Comparison of ENCODE assay signal across 24 cellular contexts in genomic region chr10:113003032-113003431, GRCh38. TPM values are rescaled to one million over a fixed set of nuclear protein-coding genes. Genes with fewer than 3 reads are reported as not detected.
DNase-seq lines count a peak whose midpoint lies in the region; ATAC-seq and TF ChIP-seq lines count a peak whose summit lies in the region.
"Had no signal": no experiment of that assay in that cellular context is flagged by ENCODE, and none has a peak within 500 bp of the region (broad histone marks: within the 10 kb centered on the region; RNA-seq: fewer than 3 reads in every experiment).

No MANE protein-coding gene starts in this region.

- peaks cover 10% of the 10 kb centered on the region; the same call in 1 of the 2 replicates for H3K4me1 ChIP-seq in H9 (ENCODE audit: insufficient read depth, low read length)

- no peak overlapping the region for H2AK5ac ChIP-seq in H9 (ENCODE audit: insufficient read length, low read length)

- H3K4me3 Mint-ChIP-seq in H9 (no peak overlapping the region), WTC11 (no peak overlapping the region)
- H3K4me3 Mint-ChIP-seq: activated naive CD8-positive, alpha-beta T cell treated with anti-CD3 and anti-CD28 coated beads, Interleukin-2, amount 50 U/mL, for 24 hours; activated T-cell treated with anti-CD3 and anti-CD28 coated beads, Interleukin-2, amount 50 U/mL, for 4 hours; CD4-positive, CD25-positive, alpha-beta regulatory T cell; T-helper 1 cell treated with Interleukin-12 subunit alpha and Interleukin-12 subunit beta and Interleukin-4 antibody, amounts not matched to agents 30 μg/mL and 1 μg/mL, for 36 hours had no signal

- no peak overlapping the region for H3K56ac ChIP-seq in H9 (ENCODE audit: insufficient read length, low read depth, low read length)

- no peak overlapping the region for H3K4me2 ChIP-seq in H9 (ENCODE audit: insufficient read depth, insufficient read length, low read length)
- H3K4me2 ChIP-seq: KMS-11 had no signal

- no peak overlapping the region for H2BK120ac ChIP-seq in H9 (ENCODE audit: low read depth, low read length, poor library complexity, severe bottlenecking)

- WGBS in H9 (ENCODE audit: extremely low coverage, insufficient read length, low lambda C conversion rate) = no CpG with 5 or more reads among the region's 3 CpGs

- H3K9ac ChIP-seq in H9 (ENCODE audit: extremely low read depth, insufficient read length, low read length) = no peak overlapping the region
- H3K9ac ChIP-seq: KMS-11 had no signal

- CTCF ChIA-PET in WTC11 (lab: Charles Lee) = no interaction called here

- TF ChIP-seq CTCF in H9 (conservative IDR thresholded peaks at IDR 0.05) (no peak), WTC11 (IDR thresholded peaks at IDR 0.05) (no peak)

- no peak overlapping the region for H2BK15ac ChIP-seq in H9 (ENCODE audit: low read depth, low read length)

- no peak overlapping the region for H3K4ac ChIP-seq in H9 (ENCODE audit: low read depth, low read length)

- no peak overlapping the region for H4K5ac ChIP-seq in H9 (ENCODE audit: insufficient read length, low read depth, low read length)

- H3K4me3 ChIP-seq in MG63 = no peak overlapping the region
- H3K4me3 ChIP-seq: heart left ventricle, SK-N-MC, spleen had no signal

- no peak overlapping the region for H2BK5ac ChIP-seq in H9 (ENCODE audit: insufficient read length, low read length)

- no peak overlapping the region for H3K27ac ChIP-seq in H9 (ENCODE audit: insufficient read length, low read depth, low read length)
- H3K27ac ChIP-seq: epithelial cell of prostate, heart left ventricle, KMS-11, SK-N-MC, spleen had no signal

- H2AFZ ChIP-seq in H9 (ENCODE audit: low read length) = no peak overlapping the region

- H3K79me2 ChIP-seq in H9 (ENCODE audit: insufficient read depth, low read length) = peaks cover 61% of the 10 kb centered on the region

- H3K23ac ChIP-seq in H9 (ENCODE audit: insufficient read length, low read depth, low read length) = no peak overlapping the region

- H4K20me1 ChIP-seq in H9 (ENCODE audit: control insufficient read depth, insufficient read depth, insufficient read length) = no peaks in the 10 kb centered on the region

- no peak overlapping the region for H2BK20ac ChIP-seq in H9 (ENCODE audit: low read depth, low read length, poor library complexity, severe bottlenecking)

- no peaks in the 10 kb centered on the region for H3K23me2 ChIP-seq in H9 (ENCODE audit: insufficient read length, low read depth, low read length, poor library complexity, severe bottlenecking)

- peaks cover 10 to 45% (median 35%) of the 10 kb centered on the region in 3 experiments; a peak in 6 of 7 replicates for H3K36me3 Mint-ChIP-seq in H9 (ENCODE audit: insufficient read depth in 1 of 3, low read depth in 3 of 3)
- H3K36me3 Mint-ChIP-seq in WTC11 = peaks cover 14% of the 10 kb centered on the region
- H3K36me3 Mint-ChIP-seq: CD4-positive, CD25-positive, alpha-beta regulatory T cell had no signal

- peaks cover 72 to 77% of the 10 kb centered on the region in 2 experiments for H3K4me1 Mint-ChIP-seq in H9
- H3K4me1 Mint-ChIP-seq in WTC11 = peaks cover 78% of the 10 kb centered on the region

- H3K27me3 Mint-ChIP-seq in H9 (ENCODE audit: low read depth) (no peaks in the 10 kb centered on the region), WTC11 (ENCODE audit: low read depth) (no peaks in the 10 kb centered on the region)

- no peak overlapping the region for H4K8ac ChIP-seq in H9 (replicated peaks; ENCODE audit: insufficient read length, low read depth, low read length)

- H3K18ac ChIP-seq in H9 (ENCODE audit: insufficient read length, low read depth, low read length) = no peak overlapping the region

- H3K36me3 ChIP-seq in MG63 = no peaks in the 10 kb centered on the region; the same call in 1 of the 2 replicates
- H3K36me3 ChIP-seq: heart left ventricle had no signal

- H3K79me1 ChIP-seq in H9 (ENCODE audit: insufficient read depth, low read depth, low read length, poor library complexity, severe bottlenecking) = peaks cover 25% of the 10 kb centered on the region

- DNase-seq in H9 (no peak), WTC11 (ENCODE audit: low spot score) (no peak), medulla oblongata (ENCODE audit: extremely low spot score) (peak; percentile 80), putamen (ENCODE audit: low spot score) (peak; percentile 82), MG63 (no peak), DMS 273 (lab: John Stamatoyannopoulos, UW; ENCODE audit: unreplicated experiment) (no peak)
- DNase-seq in activated T-cell treated with anti-CD3 and anti-CD28 coated beads, Interleukin-2, amount 50 U/mL, for 48 hours = no peak
- DNase-seq: activated naive CD8-positive, alpha-beta T cell treated with anti-CD3 and anti-CD28 coated beads, Interleukin-2, amount 50 U/mL, for 24 hours; activated T-cell treated with anti-CD3 and anti-CD28 coated beads, Interleukin-2, amount 50 U/mL, for 4 hours; CD4-positive, CD25-positive, alpha-beta regulatory T cell; effector CD4-positive, alpha-beta T cell; heart left ventricle; mesenchymal stem cell; NCI-H1417; NCI-H2029 treated with DMSO at 0.1 percent for 48 hours; NCI-H82; occipital lobe; retina; spleen; stimulated activated CD4-positive, alpha-beta T cell treated with anti-CD3 and anti-CD28 coated beads, Interleukin-2, amount 100 ng/mL, for 48 hours had no signal

- H3K27me3 ChIP-seq in H9 (ENCODE audit: insufficient read depth, low read length) (no peaks in the 10 kb centered on the region), MG63 (no peaks in the 10 kb centered on the region)
- H3K27me3 ChIP-seq: heart left ventricle, spleen had no signal

- peak overlapping the region; percentile 71 to 78 (median 78); a peak in 4 of 7 replicates for H3K27ac Mint-ChIP-seq in H9
- peak overlapping the region; percentile 42 for H3K27ac Mint-ChIP-seq in WTC11
- H3K27ac Mint-ChIP-seq: activated naive CD8-positive, alpha-beta T cell treated with anti-CD3 and anti-CD28 coated beads, Interleukin-2, amount 50 U/mL, for 24 hours; CD4-positive, CD25-positive, alpha-beta regulatory T cell; T-helper 1 cell treated with Interleukin-12 subunit alpha and Interleukin-12 subunit beta and Interleukin-4 antibody, amounts not matched to agents 30 μg/mL and 1 μg/mL, for 36 hours had no signal

- ATAC-seq in WTC11 = no peak
- ATAC-seq: activated naive CD8-positive, alpha-beta T cell treated with anti-CD3 and anti-CD28 coated beads, Interleukin-2, amount 50 U/mL, for 24 hours; activated T-cell treated with anti-CD3 and anti-CD28 coated beads, Interleukin-2, amount 50 U/mL, for 4 hours; heart left ventricle had no signal

- H3T11ph ChIP-seq in H9 (ENCODE audit: low read length) = no peak overlapping the region

- H3K9me3 Mint-ChIP-seq in H9 = no peaks in the 10 kb centered on the region
- H3K9me3 Mint-ChIP-seq in WTC11 = no peaks in the 10 kb centered on the region
- H3K9me3 Mint-ChIP-seq: activated naive CD8-positive, alpha-beta T cell treated with anti-CD3 and anti-CD28 coated beads, Interleukin-2, amount 50 U/mL, for 24 hours; activated T-cell treated with anti-CD3 and anti-CD28 coated beads, Interleukin-2, amount 50 U/mL, for 4 hours; CD4-positive, CD25-positive, alpha-beta regulatory T cell; T-helper 1 cell treated with Interleukin-12 subunit alpha and Interleukin-12 subunit beta and Interleukin-4 antibody, amounts not matched to agents 30 μg/mL and 1 μg/mL, for 36 hours had no signal

- no peak overlapping the region for H4K91ac ChIP-seq in H9 (ENCODE audit: insufficient read length, low read depth, low read length)

- POLR2A ChIA-PET in WTC11 (lab: Charles Lee) = no interaction called here

- no peak overlapping the region; the same call in 1 of the 2 replicates for H3K14ac ChIP-seq in H9 (ENCODE audit: insufficient read depth, low read length)

- H3K9me3 ChIP-seq in H9 (ENCODE audit: control insufficient read depth, low read depth, low read length) (no peaks in the 10 kb centered on the region), MG63 (no peaks in the 10 kb centered on the region)
- H3K9me3 ChIP-seq: heart left ventricle, spleen had no signal

- no peak overlapping the region for H2BK12ac ChIP-seq in H9 (ENCODE audit: insufficient read length, low read depth, low read length)

TF ChIP-seq in WTC11, 78 proteins besides CTCF, POLR2A, EP300 and RAD21 (continues in another document):
- TF ChIP-seq FOXP4 (CRISPR knock-in tag; IDR thresholded peaks at IDR 0.05) = no peak

RNA-seq across cellular contexts. Expression of gene TCF7L2, which starts 53.0 kb away (rescaled TPM):
- 71.1 and 73.0 TPM in 2 replicates for total RNA-seq in H9 (2021)
- total RNA-seq in WTC11 (2021) = 44.5 to 51.4 TPM (median 51.1 TPM) in 3 replicates
- 0.89 TPM in 1 of 2 replicates, not detected in the other for total RNA-seq in MG63 (2014; rRNA removed; shearing (Covaris generic); ENCODE audit: low replicate concordance)

Comparison
In these comparisons a context has a peak if more than half of its experiments do, and no peak if none do; other contexts are left out.
1. DNase-seq: peak in medulla oblongata (single experiment) and putamen (single experiment); none in H9 (single experiment), WTC11 (single experiment), activated T-cell treated with anti-CD3 and anti-CD28 coated beads, Interleukin-2, amount 50 U/mL, for 48 hours (0 of 2), MG63 (single experiment) and DMS 273 (single experiment).
2. RNA of gene TCF7L2, which starts 53.0 kb away (total RNA-seq): 71.1 to 73.0 TPM in H9 and 44.5 to 51.4 TPM in WTC11; 0.89 TPM in MG63; every median in the first group is over 10 times any median in the second.